Comparison of ENCODE assay signal across 16 cellular contexts in the genomic region with DNA sequence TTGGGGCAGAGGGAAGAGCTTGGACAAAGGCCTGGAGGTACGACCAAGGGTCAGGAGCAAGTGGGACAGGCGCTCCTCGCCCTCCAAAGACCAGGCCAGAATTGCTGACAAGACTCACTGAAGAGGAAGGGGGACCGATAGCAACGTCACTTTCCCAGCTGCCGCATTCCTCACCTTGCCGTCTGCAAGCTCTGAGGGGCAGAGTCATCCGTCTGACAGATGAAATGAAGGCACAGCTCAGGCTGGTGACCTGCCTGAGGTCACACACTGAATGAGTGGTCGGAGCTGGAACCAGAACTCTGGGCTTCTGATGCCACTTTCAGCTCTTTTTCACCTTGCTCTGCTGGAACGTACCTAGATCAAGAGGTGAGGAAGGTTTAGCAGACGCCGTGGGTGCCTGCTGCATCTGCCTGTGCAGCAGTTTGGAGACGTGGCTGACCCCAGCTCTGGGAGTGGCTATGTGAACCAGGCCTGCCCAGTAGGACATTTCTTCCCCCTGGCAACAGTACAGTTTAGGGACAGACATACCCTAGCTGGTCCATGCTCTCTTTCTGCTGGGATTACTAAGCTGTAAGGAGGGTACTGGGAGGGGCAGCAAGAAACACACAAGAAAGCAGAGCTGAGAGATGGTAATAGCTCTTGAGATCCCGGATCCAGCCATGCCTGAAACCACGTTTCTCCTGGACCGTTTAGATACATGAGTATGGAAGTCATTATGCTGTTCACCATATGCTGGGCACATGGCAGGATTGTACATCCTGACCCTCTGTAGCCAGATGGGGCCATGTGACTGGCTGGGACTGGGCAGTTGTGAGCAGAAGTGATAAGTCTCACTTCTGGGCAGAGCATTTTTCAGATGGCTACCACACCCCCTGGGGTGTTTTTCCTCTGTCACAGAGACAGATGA. TPM values are rescaled to one million over a fixed set of nuclear protein-coding genes. Genes with fewer than 3 reads are reported as not detected.
DNase-seq lines count a peak whose midpoint lies in the region; TF ChIP-seq lines count a peak whose summit lies in the region.
"Had no signal": no experiment of that assay in that cellular context is flagged by ENCODE, and none has a peak within 500 bp of the region (broad histone marks: within the 10 kb centered on the region; RNA-seq: fewer than 3 reads in every experiment).

No MANE protein-coding gene starts in this region.

- H2BK120ac ChIP-seq in mesenchymal stem cell (ENCODE audit: low read depth, low read length), result no peak overlapping the region

- DNase-seq in stimulated activated CD4-positive, alpha-beta T cell treated with anti-CD3 and anti-CD28 coated beads, Interleukin-15, amount 100 ng/mL, for 24 hours, result peak; percentile 36
- no peak for DNase-seq in stimulated activated CD4-positive, alpha-beta T cell treated with anti-CD3 and anti-CD28 coated beads, Interleukin-2, amount 100 ng/mL, for 48 hours
- DNase-seq in choroid plexus epithelial cell (ENCODE audit: low read depth), result peak; percentile 21
- no peak for DNase-seq in WERI-Rb-1
- no peak for DNase-seq in NCI-H446 treated with DMSO at 0.1 percent for 48 hours (lab: John Stamatoyannopoulos, UW)
- no peak for DNase-seq in mesenchymal stem cell
- DNase-seq: anterior cingulate cortex; C1 segment of cervical spinal cord; cortex of kidney; GDM1; Karpas-422; NCI-H146; stimulated activated CD8-positive, alpha-beta memory T cell treated with anti-CD3 and anti-CD28 coated beads, Interleukin-4, amount 100 ng/mL, for 48 hours had no signal

- whole genome bisulfite sequencing in thymus, result 94% methylated on average over 16 of the region's 16 CpGs
- 76% methylated on average over 16 of the region's 16 CpGs for WGBS in mesenchymal stem cell

- H3K27ac ChIP-seq in OCI-LY3 (ENCODE audit: low read length) (peak overlapping the region; percentile 68), thymus (ENCODE audit: low read depth) (peak overlapping the region; percentile 36), WERI-Rb-1 (no peak overlapping the region), mesenchymal stem cell (ENCODE audit: low read length, poor library complexity, severe bottlenecking) (no peak overlapping the region)
- H3K27ac ChIP-seq: esophagus muscularis mucosa had no signal

- no peak overlapping the region for H4K91ac ChIP-seq in mesenchymal stem cell (ENCODE audit: low read length)

- H3K14ac ChIP-seq in mesenchymal stem cell (ENCODE audit: low read length in 2 of 2), result no peak overlapping the region

- no peak overlapping the region for H2BK15ac ChIP-seq in mesenchymal stem cell (ENCODE audit: low read depth, poor library complexity, severe bottlenecking)

- H3K27me3 ChIP-seq in OCI-LY3 (ENCODE audit: low read depth, low read length) (no peaks in the 10 kb centered on the region), thymus (ENCODE audit: control insufficient read depth, insufficient read depth) (peaks cover 6% of the 10 kb centered on the region), WERI-Rb-1 (ENCODE audit: insufficient read depth, low read depth, severe bottlenecking) (no peaks in the 10 kb centered on the region), mesenchymal stem cell (ENCODE audit: control insufficient read depth in 1 of 2, insufficient read depth in 1 of 2, low read length in 2 of 2) (peaks cover 0 to 21% of the 10 kb centered on the region in 2 experiments)

- H3K79me2 ChIP-seq in OCI-LY3 (ENCODE audit: low read length), result 0 out of 2 replicates have a peak, but pooled peaks cover 4% of the 10 kb centered on the region

- H3K9me3 ChIP-seq in OCI-LY3 (ENCODE audit: insufficient read depth, low read length), result peaks cover 4% of the 10 kb centered on the region; the same call in 1 of the 2 replicates
- peaks cover 3% of the 10 kb centered on the region for H3K9me3 ChIP-seq in thymus (ENCODE audit: control insufficient read depth)
- no peaks in the 10 kb centered on the region for H3K9me3 ChIP-seq in WERI-Rb-1 (ENCODE audit: severe bottlenecking)
- H3K9me3 ChIP-seq in mesenchymal stem cell (ENCODE audit: control insufficient read depth, low read length), result peaks cover 5% of the 10 kb centered on the region
- H3K9me3 ChIP-seq: esophagus muscularis mucosa had no signal

- no peak overlapping the region for H2BK12ac ChIP-seq in mesenchymal stem cell (ENCODE audit: low read length in 2 of 2)

- H3K4ac ChIP-seq in mesenchymal stem cell (ENCODE audit: low read depth in 1 of 2, low read length in 2 of 2), result no peak overlapping the region

- H3K4me3 ChIP-seq in OCI-LY3 (ENCODE audit: low read length), result no peak overlapping the region
- no peak overlapping the region for H3K4me3 ChIP-seq in choroid plexus epithelial cell (ENCODE audit: low read depth, low read length)
- no peak overlapping the region for H3K4me3 ChIP-seq in thymus (ENCODE audit: low read length)
- H3K4me3 ChIP-seq in WERI-Rb-1 (ENCODE audit: low read depth, low read length), result no peak overlapping the region
- H3K4me3 ChIP-seq in mesenchymal stem cell (ENCODE audit: insufficient read depth in 1 of 2, low read depth in 1 of 2, low read length in 2 of 2), result no peak overlapping the region
- H3K4me3 ChIP-seq: esophagus muscularis mucosa had no signal

- no peak overlapping the region for H2AK5ac ChIP-seq in mesenchymal stem cell (ENCODE audit: low read length, severe bottlenecking)

- H3K79me1 ChIP-seq in mesenchymal stem cell (replicated peaks; ENCODE audit: low read length, poor library complexity, severe bottlenecking), result no peaks in the 10 kb centered on the region

- H3K36me3 ChIP-seq in OCI-LY3 (replicated peaks; ENCODE audit: low read depth, low read length), result peaks cover 53% of the 10 kb centered on the region
- H3K36me3 ChIP-seq in thymus (ENCODE audit: control insufficient read depth, insufficient read depth), result peaks cover 18% of the 10 kb centered on the region
- no peaks in the 10 kb centered on the region; the same call in 1 of the 2 replicates for H3K36me3 ChIP-seq in WERI-Rb-1
- no peaks in the 10 kb centered on the region for H3K36me3 ChIP-seq in mesenchymal stem cell (ENCODE audit: control insufficient read depth in 1 of 2, insufficient read depth in 2 of 2, low read depth in 1 of 2, low read length in 2 of 2)
- H3K36me3 ChIP-seq: esophagus muscularis mucosa had no signal

- H3K23ac ChIP-seq in mesenchymal stem cell (ENCODE audit: low read length in 2 of 2), result no peak overlapping the region

- H2BK5ac ChIP-seq in mesenchymal stem cell (ENCODE audit: low read depth, low read length, poor library complexity, severe bottlenecking), result no peak overlapping the region

- H2AFZ ChIP-seq in OCI-LY3 (ENCODE audit: low read depth, low read length) (no peak overlapping the region), mesenchymal stem cell (ENCODE audit: low read depth, low read length) (no peak overlapping the region)

- no peaks in the 10 kb centered on the region for H4K20me1 ChIP-seq in OCI-LY3 (ENCODE audit: insufficient read depth, low read length)

- no peak overlapping the region for H4K8ac ChIP-seq in mesenchymal stem cell (ENCODE audit: low read length)

- H3K4me2 ChIP-seq in OCI-LY3 (ENCODE audit: low read length), result no peak overlapping the region
- H3K4me2 ChIP-seq in mesenchymal stem cell (ENCODE audit: low read length, poor library complexity, severe bottlenecking), result no peak overlapping the region

- H3K9ac ChIP-seq in OCI-LY3 (ENCODE audit: low read length) (no peak overlapping the region), mesenchymal stem cell (ENCODE audit: low read length) (no peak overlapping the region)

- TF ChIP-seq CTCF in OCI-LY3 (IDR thresholded peaks at IDR 0.05; ENCODE audit: low read depth, low read length) (no peak), choroid plexus epithelial cell (conservative IDR thresholded peaks at IDR 0.05; ENCODE audit: low read depth, low read length) (no peak), WERI-Rb-1 (IDR thresholded peaks at IDR 0.05; ENCODE audit: low read depth, low read length) (no peak)

- H3K4me1 ChIP-seq in OCI-LY3 (ENCODE audit: low read length) (peaks cover 79% of the 10 kb centered on the region), thymus (ENCODE audit: control insufficient read depth, insufficient read depth, low read length) (peaks cover 24% of the 10 kb centered on the region), mesenchymal stem cell (ENCODE audit: control insufficient read depth, insufficient read depth, low read depth, low read length) (peaks cover 20% of the 10 kb centered on the region)

- no peak overlapping the region for H3K18ac ChIP-seq in mesenchymal stem cell (ENCODE audit: low read depth in 1 of 2, low read length in 2 of 2)

RNA-seq across cellular contexts. Expression of gene IL21R, which starts 50.8 kb away (rescaled TPM):
- polyA plus RNA-seq in thymus, result 12.8 TPM
- polyA plus RNA-seq in mesenchymal stem cell (2013, experiment 1 of 2), result 1.6 TPM
- polyA plus RNA-seq in mesenchymal stem cell (2013, experiment 2 of 2), result 1.6 TPM

Comparison
In these comparisons a context has a peak if more than half of its experiments do, and no peak if none do; other contexts are left out.
1. DNase-seq: peak in stimulated activated CD4-positive, alpha-beta T cell treated with anti-CD3 and anti-CD28 coated beads, Interleukin-15, amount 100 ng/mL, for 24 hours (single experiment) and choroid plexus epithelial cell (single experiment); none in stimulated activated CD4-positive, alpha-beta T cell treated with anti-CD3 and anti-CD28 coated beads, Interleukin-2, amount 100 ng/mL, for 48 hours (0 of 2), WERI-Rb-1 (single experiment), NCI-H446 treated with DMSO at 0.1 percent for 48 hours (single experiment) and mesenchymal stem cell (single experiment).
2. H3K27ac ChIP-seq: peak in OCI-LY3 (single experiment) and thymus (single experiment); none in WERI-Rb-1 (single experiment) and mesenchymal stem cell (single experiment).